ENCODE assay signal across 8 cellular contexts in genomic region chr10:132443605-132443997, GRCh38. TPM values are rescaled to one million over a fixed set of nuclear protein-coding genes. Genes with fewer than 3 reads are reported as not detected.
DNase-seq lines count a peak whose midpoint lies in the region; ATAC-seq and TF ChIP-seq lines count a peak whose summit lies in the region.

No MANE protein-coding gene starts in this region.

- no peaks in the 10 kb centered on the region for H3K36me3 ChIP-seq in CD4-positive, alpha-beta memory T cell (ENCODE audit: insufficient read depth, low read length)

- H3K27ac ChIP-seq in CD4-positive, alpha-beta memory T cell (ENCODE audit: low read depth, low read length) = no peak overlapping the region
- H3K27ac ChIP-seq in HL-60 (replicated peaks) (peak overlapping the region; percentile 55), H9 (ENCODE audit: insufficient read length, low read depth, low read length) (no peak overlapping the region)

- H3K9me3 Mint-ChIP-seq in CD4-positive, alpha-beta memory T cell = no peaks in the 10 kb centered on the region
- H3K9me3 Mint-ChIP-seq in chondrocyte (ENCODE audit: low read depth) (no peaks in the 10 kb centered on the region), H9 (peaks cover 0 to 4% of the 10 kb centered on the region in 2 experiments; a peak in 2 of 5 replicates)

- H3K27me3 ChIP-seq in CD4-positive, alpha-beta memory T cell (ENCODE audit: insufficient read depth, low read length) = no peaks in the 10 kb centered on the region
- H3K27me3 ChIP-seq in HL-60 (ENCODE audit: insufficient read depth, poor library complexity, severe bottlenecking) (no peaks in the 10 kb centered on the region), H9 (ENCODE audit: insufficient read depth, low read length) (no peaks in the 10 kb centered on the region)

- peak; percentile 58 to 86 (median 62) for DNase-seq in CD4-positive, alpha-beta memory T cell
- DNase-seq in HL-60 (ENCODE audit: low read depth in 1 of 2, low spot score in 1 of 2) = peak in 1 of 2 experiments; percentile 84
- no peak for DNase-seq in chondrocyte (ENCODE audit: low spot score)
- DNase-seq in stimulated activated CD4-positive, alpha-beta T cell treated with anti-CD3 and anti-CD28 coated beads, Interleukin-15, amount 100 ng/mL, for 48 hours (ENCODE audit: low read depth in 2 of 2) = peak; percentile 49 to 75
- no peak for DNase-seq in H9
- no peak for DNase-seq in mesenteric fat pad (ENCODE audit: low spot score)

- H3K23ac ChIP-seq in H9 (ENCODE audit: insufficient read length, low read depth, low read length) = no peak overlapping the region

- H3K4me3 ChIP-seq in CD4-positive, alpha-beta memory T cell (ENCODE audit: low read length in 2 of 2) = no peak overlapping the region
- no peak overlapping the region; the same call in 1 of the 2 replicates for H3K4me3 ChIP-seq in HL-60 (replicated peaks; ENCODE audit: insufficient read depth, low read length)

- H3K79me2 ChIP-seq in H9 (ENCODE audit: insufficient read depth, low read length) = no peaks in the 10 kb centered on the region

- CTCF ChIA-PET in CD4-positive, alpha-beta memory T cell (lab: Charles Lee; ENCODE audit: partially characterized antibody) = interaction anchor here (0.9 to 2.0 kb wide), 3 partner anchors 42 to 56 kb away, joined by 3 to 7 read pairs (median 3); partner anchors contain the start of gene PWWP2B

- TF ChIP-seq CTCF in HL-60 (IDR thresholded peaks at IDR 0.05; ENCODE audit: insufficient read depth, low read length) = peak; percentile 63
- TF ChIP-seq CTCF in chondrocyte (IDR thresholded peaks at IDR 0.05) = peak; percentile 75
- no peak for TF ChIP-seq CTCF in H9 (conservative IDR thresholded peaks at IDR 0.05)

- H3K18ac ChIP-seq in H9 (ENCODE audit: insufficient read length, low read depth, low read length) = no peak overlapping the region

- no peak overlapping the region for H2BK20ac ChIP-seq in H9 (ENCODE audit: low read depth, low read length, poor library complexity, severe bottlenecking)

- peaks cover 49% of the 10 kb centered on the region for H3K4me1 ChIP-seq in CD4-positive, alpha-beta memory T cell (ENCODE audit: insufficient read depth, low read length)
- peaks cover 4% of the 10 kb centered on the region; the same call in 1 of the 2 replicates for H3K4me1 ChIP-seq in H9 (ENCODE audit: insufficient read depth, low read length)

- H2AFZ ChIP-seq in H9 (ENCODE audit: low read length) = no peak overlapping the region

- no peak overlapping the region for H3K9ac ChIP-seq in H9 (ENCODE audit: extremely low read depth, insufficient read length, low read length)

- no peak overlapping the region for H3K4me3 Mint-ChIP-seq in CD4-positive, alpha-beta memory T cell
- no peak overlapping the region for H3K4me3 Mint-ChIP-seq in chondrocyte (ENCODE audit: unreplicated experiment)
- no peak overlapping the region for H3K4me3 Mint-ChIP-seq in H9

- H3K4me2 ChIP-seq in H9 (ENCODE audit: insufficient read depth, insufficient read length, low read length) = no peak overlapping the region

- H4K91ac ChIP-seq in H9 (ENCODE audit: insufficient read length, low read depth, low read length) = no peak overlapping the region

- WGBS in H9 (ENCODE audit: extremely low coverage, insufficient read length, low lambda C conversion rate) = no CpG with 5 or more reads among the region's 10 CpGs

- no peak overlapping the region for H3K56ac ChIP-seq in H9 (ENCODE audit: insufficient read length, low read depth, low read length)

- H3K4me1 Mint-ChIP-seq in CD4-positive, alpha-beta memory T cell = peaks cover 21 to 45% (median 31%) of the 10 kb centered on the region in 4 donors
- H3K4me1 Mint-ChIP-seq in chondrocyte (ENCODE audit: low read depth) (peaks cover 42% of the 10 kb centered on the region), H9 (peaks cover 18 to 28% of the 10 kb centered on the region in 2 experiments)

- no peaks in the 10 kb centered on the region for H3K9me3 ChIP-seq in CD4-positive, alpha-beta memory T cell (ENCODE audit: control insufficient read depth in 1 of 2, low read length in 2 of 2)
- no peaks in the 10 kb centered on the region for H3K9me3 ChIP-seq in H9 (ENCODE audit: control insufficient read depth, low read depth, low read length)

- H3K27me3 Mint-ChIP-seq in CD4-positive, alpha-beta memory T cell = no peaks in the 10 kb centered on the region
- H3K27me3 Mint-ChIP-seq in chondrocyte (ENCODE audit: low read depth) (no peaks in the 10 kb centered on the region), H9 (ENCODE audit: low read depth) (no peaks in the 10 kb centered on the region; the same call in none of the 2 replicates)

- H3K14ac ChIP-seq in H9 (ENCODE audit: insufficient read depth, low read length) = no peak overlapping the region

- H3T11ph ChIP-seq in H9 (ENCODE audit: low read length) = no peak overlapping the region

- H3K36me3 Mint-ChIP-seq in CD4-positive, alpha-beta memory T cell = no peaks in the 10 kb centered on the region
- no peaks in the 10 kb centered on the region for H3K36me3 Mint-ChIP-seq in chondrocyte (ENCODE audit: low read depth)
- no peaks in the 10 kb centered on the region; a peak in 1 of 7 replicates for H3K36me3 Mint-ChIP-seq in H9 (ENCODE audit: insufficient read depth in 1 of 3, low read depth in 3 of 3)

- POLR2A ChIA-PET in CD4-positive, alpha-beta memory T cell (lab: Charles Lee; ENCODE audit: partially characterized antibody) = no interaction called here

- no peak overlapping the region for H2BK120ac ChIP-seq in H9 (ENCODE audit: low read depth, low read length, poor library complexity, severe bottlenecking)

- no peaks in the 10 kb centered on the region for H3K79me1 ChIP-seq in H9 (ENCODE audit: insufficient read depth, low read depth, low read length, poor library complexity, severe bottlenecking)

- no peak overlapping the region for H2BK15ac ChIP-seq in H9 (ENCODE audit: low read depth, low read length)

- no peaks in the 10 kb centered on the region for H3K23me2 ChIP-seq in H9 (ENCODE audit: insufficient read length, low read depth, low read length, poor library complexity, severe bottlenecking)

- peak overlapping the region in 5 of 7 donors; percentile 35 to 73 (median 46) for H3K27ac Mint-ChIP-seq in CD4-positive, alpha-beta memory T cell
- H3K27ac Mint-ChIP-seq in chondrocyte (ENCODE audit: unreplicated experiment) (no peak overlapping the region), H9 (no peak overlapping the region)

- ATAC-seq in activated CD4-positive, CD25-positive, alpha-beta regulatory T cell treated with anti-CD3 and anti-CD28 coated beads, Interleukin-2, amount 50 U/mL, for 24 hours = peak; percentile 66 to 67
- no peak for ATAC-seq in GM18498 (IDR thresholded peaks at IDR 0.05; ENCODE audit: unreplicated experiment)

- H2BK5ac ChIP-seq in H9 (ENCODE audit: insufficient read length, low read length) = no peak overlapping the region

- H2AK5ac ChIP-seq in H9 (ENCODE audit: insufficient read length, low read length) = no peak overlapping the region

- no peak overlapping the region for H2BK12ac ChIP-seq in H9 (ENCODE audit: insufficient read length, low read depth, low read length)

- intact Hi-C loops in CD4-positive, alpha-beta memory T cell (cut with micrococcal nuclease) = no loop called here

- no peak overlapping the region for H4K8ac ChIP-seq in H9 (replicated peaks; ENCODE audit: insufficient read length, low read depth, low read length)

- H4K5ac ChIP-seq in H9 (ENCODE audit: insufficient read length, low read depth, low read length) = no peak overlapping the region

- peaks cover 5% of the 10 kb centered on the region for H4K20me1 ChIP-seq in H9 (ENCODE audit: control insufficient read depth, insufficient read depth, insufficient read length)

- no peak overlapping the region for H3K4ac ChIP-seq in H9 (ENCODE audit: low read depth, low read length)

RNA-seq across cellular contexts. Expression of gene PWWP2B, which starts 46.6 kb away (rescaled TPM):
- total RNA-seq in CD4-positive, alpha-beta memory T cell = 1 to 10 TPM; 9.4 to 9.9 TPM
- polyA plus RNA-seq in CD4-positive, alpha-beta memory T cell = 1 to 10 TPM in 1 of 2 donors, under 1 TPM in 1; 0.92 to 3.2 TPM
- 9.9 to 13.9 TPM (median 13.2 TPM) in 3 replicates for total RNA-seq in chondrocyte
- 9.5 and 10.0 TPM in 2 replicates for total RNA-seq in H9 (2021)
- total RNA-seq in mesenteric fat pad = 30.4 TPM

Comparison
In these comparisons a context has a peak if more than half of its experiments do, and no peak if none do; other contexts are left out.
1. DNase-seq: peak in CD4-positive, alpha-beta memory T cell (5 of 5) and stimulated activated CD4-positive, alpha-beta T cell treated with anti-CD3 and anti-CD28 coated beads, Interleukin-15, amount 100 ng/mL, for 48 hours (2 of 2); none in chondrocyte (single experiment), H9 (single experiment) and mesenteric fat pad (single experiment).
2. H3K27ac Mint-ChIP-seq: peak in CD4-positive, alpha-beta memory T cell (5 of 7); none in chondrocyte (single experiment) and H9 (0 of 3).